In genomic region chr7:95817846-95818245, GRCh38 we compare ENCODE assay signal across 35 cellular contexts. TPM values are rescaled to one million over a fixed set of nuclear protein-coding genes. Genes with fewer than 3 reads are reported as not detected.
"Had no signal": no experiment of that assay in that cellular context is flagged by ENCODE, and none has a peak within 500 bp of the region (broad histone marks: within the 10 kb centered on the region; RNA-seq: fewer than 3 reads in every experiment).

No MANE protein-coding gene starts in this region.

- H3K36me3 Mint-ChIP-seq: activated CD4-positive, alpha-beta memory T cell treated with anti-CD3 and anti-CD28 coated beads for 36 hours; activated CD8-positive, alpha-beta memory T cell treated with anti-CD3 and anti-CD28 coated beads, Interleukin-2, amount 10 ng/mL, durations not matched to agents 7 days and 5 days; activated naive CD4-positive, alpha-beta T cell treated with anti-CD3 and anti-CD28 coated beads, Interleukin-2, amount 50 U/mL, for 24 hours; activated naive CD8-positive, alpha-beta T cell treated with anti-CD3 and anti-CD28 coated beads for 36 hours had no signal

- ATAC-seq: activated CD4-positive, CD25-positive, alpha-beta regulatory T cell treated with anti-CD3 and anti-CD28 coated beads, Interleukin-2, amount 50 U/mL, for 24 hours; activated CD8-positive, alpha-beta memory T cell treated with anti-CD3 and anti-CD28 coated beads, Interleukin-2, amount 10 ng/mL, durations not matched to agents 7 days and 5 days; activated CD8-positive, alpha-beta T cell treated with anti-CD3 and anti-CD28 coated beads, Interleukin-2, amount 10 ng/mL, durations not matched to agents 7 days and 5 days; activated naive CD8-positive, alpha-beta T cell treated with anti-CD3 and anti-CD28 coated beads, Interleukin-2, amount 50 U/mL, for 24 hours; body of pancreas; effector memory CD8-positive, alpha-beta T cell; foreskin keratinocyte; gastrocnemius medialis; heart left ventricle; T-helper 17 cell had no signal

- H3K4me3 ChIP-seq: adrenal gland, body of pancreas, colonic mucosa, gastrocnemius medialis, heart left ventricle had no signal

- H3K27me3 Mint-ChIP-seq: activated B cell treated with CpG ODN at 0.5 μM for 24 hours; activated CD8-positive, alpha-beta memory T cell treated with anti-CD3 and anti-CD28 coated beads, Interleukin-2, amount 10 ng/mL, durations not matched to agents 7 days and 5 days; activated naive CD4-positive, alpha-beta T cell treated with anti-CD3 and anti-CD28 coated beads, Interleukin-2, amount 50 U/mL, for 24 hours; activated naive CD8-positive, alpha-beta T cell treated with anti-CD3 and anti-CD28 coated beads for 36 hours; effector memory CD8-positive, alpha-beta T cell; T-helper 17 cell had no signal

- H3K9me3 Mint-ChIP-seq: activated B cell treated with CpG ODN at 0.5 μM for 24 hours; activated CD4-positive, alpha-beta memory T cell treated with anti-CD3 and anti-CD28 coated beads for 36 hours; activated naive CD4-positive, alpha-beta T cell treated with anti-CD3 and anti-CD28 coated beads for 36 hours; activated naive CD4-positive, alpha-beta T cell treated with anti-CD3 and anti-CD28 coated beads, Interleukin-2, amount 50 U/mL, for 24 hours; activated naive CD8-positive, alpha-beta T cell treated with anti-CD3 and anti-CD28 coated beads for 36 hours; activated naive CD8-positive, alpha-beta T cell treated with anti-CD3 and anti-CD28 coated beads, Interleukin-2, amount 50 U/mL, for 24 hours; activated T-helper 1 cell treated with anti-CD3 and anti-CD28 coated beads, Interleukin-12 subunit alpha, Interleukin-12 subunit beta, Interleukin-2, Interleukin-4 antibody, amounts not matched to agents 30 ng/mL and 10 ng/mL and 1 ng/mL, durations not matched to agents 14 hours and 24 hours and 36 hours; activated T-helper 2 cell treated with anti-CD3 and anti-CD28 coated beads, Interferon-gamma antibody, Interleukin-2, Interleukin-4, amounts not matched to agents 10 μg/mL and 5 μg/mL and 100 μg/mL, durations not matched to agents 14 hours and 24 hours and 36 hours; T-helper 2 cell treated with Interferon-gamma antibody and Interleukin-4, amounts not matched to agents 5 μg/mL and 100 μg/mL, for 36 hours had no signal

- H3K4me3 Mint-ChIP-seq: activated B cell treated with CpG ODN at 0.5 μM for 24 hours; activated CD4-positive, alpha-beta memory T cell treated with anti-CD3 and anti-CD28 coated beads for 36 hours; activated CD8-positive, alpha-beta memory T cell treated with anti-CD3 and anti-CD28 coated beads, Interleukin-2, amount 10 ng/mL, durations not matched to agents 7 days and 5 days; activated CD8-positive, alpha-beta T cell treated with anti-CD3 and anti-CD28 coated beads, Interleukin-2, amount 10 ng/mL, durations not matched to agents 7 days and 5 days; activated naive CD4-positive, alpha-beta T cell treated with anti-CD3 and anti-CD28 coated beads for 36 hours; activated naive CD4-positive, alpha-beta T cell treated with anti-CD3 and anti-CD28 coated beads, Interleukin-2, amount 50 U/mL, for 24 hours; activated naive CD8-positive, alpha-beta T cell treated with anti-CD3 and anti-CD28 coated beads for 36 hours; activated naive CD8-positive, alpha-beta T cell treated with anti-CD3 and anti-CD28 coated beads, Interleukin-2, amount 50 U/mL, for 24 hours; activated T-helper 1 cell treated with anti-CD3 and anti-CD28 coated beads, Interleukin-12 subunit alpha, Interleukin-12 subunit beta, Interleukin-2, Interleukin-4 antibody, amounts not matched to agents 30 ng/mL and 10 ng/mL and 1 ng/mL, durations not matched to agents 14 hours and 24 hours and 36 hours; effector memory CD8-positive, alpha-beta T cell; T-helper 17 cell; T-helper 2 cell treated with Interferon-gamma antibody and Interleukin-4, amounts not matched to agents 5 μg/mL and 100 μg/mL, for 36 hours had no signal

- DNase-seq: activated B cell treated with CpG ODN at 0.5 μM for 24 hours; activated CD4-positive, alpha-beta memory T cell treated with anti-CD3 and anti-CD28 coated beads for 36 hours; activated CD4-positive, alpha-beta T cell treated with anti-CD3 and anti-CD28 coated beads for 48 hours; activated CD4-positive, alpha-beta T cell treated with anti-CD3 and anti-CD28 coated beads, Interleukin-2, amount 50 U/mL, for 1 hour; activated CD8-positive, alpha-beta memory T cell treated with anti-CD3 and anti-CD28 coated beads, Interleukin-2, amount 10 ng/mL, durations not matched to agents 7 days and 5 days; activated CD8-positive, alpha-beta memory T cell treated with anti-CD3 and anti-CD28 coated beads, Interleukin-2, amount 50 U/mL, for 4 hours; activated CD8-positive, alpha-beta T cell treated with anti-CD3 and anti-CD28 coated beads, Interleukin-2, amount 10 ng/mL, durations not matched to agents 7 days and 5 days; activated effector memory CD4-positive, alpha-beta T cell treated with anti-CD3 and anti-CD28 coated beads, Interleukin-2, amount 50 U/mL, for 16 hours; activated naive CD4-positive, alpha-beta T cell treated with anti-CD3 and anti-CD28 coated beads for 36 hours; activated naive CD8-positive, alpha-beta T cell treated with anti-CD3 and anti-CD28 coated beads for 36 hours; activated naive CD8-positive, alpha-beta T cell treated with anti-CD3 and anti-CD28 coated beads, Interleukin-2, amount 50 U/mL, for 24 hours; activated T-cell treated with anti-CD3 and anti-CD28 coated beads, Interleukin-2, amount 50 U/mL, for 1 hour; activated T-cell treated with anti-CD3 and anti-CD28 coated beads, Interleukin-2, amount 50 U/mL, for 48 hours; adrenal gland; amygdala; aorta; body of pancreas; caudate nucleus; colonic mucosa; effector CD4-positive, alpha-beta T cell; effector memory CD8-positive, alpha-beta T cell; foreskin keratinocyte; gastrocnemius medialis; glutamatergic neuron; heart left ventricle; T-helper 1 cell; T-helper 17 cell; T1000; WERI-Rb-1 had no signal

- H3K27ac Mint-ChIP-seq: activated B cell treated with CpG ODN at 0.5 μM for 24 hours; activated CD4-positive, alpha-beta memory T cell treated with anti-CD3 and anti-CD28 coated beads for 36 hours; activated CD8-positive, alpha-beta memory T cell treated with anti-CD3 and anti-CD28 coated beads, Interleukin-2, amount 10 ng/mL, durations not matched to agents 7 days and 5 days; activated CD8-positive, alpha-beta T cell treated with anti-CD3 and anti-CD28 coated beads, Interleukin-2, amount 10 ng/mL, durations not matched to agents 7 days and 5 days; activated naive CD4-positive, alpha-beta T cell treated with anti-CD3 and anti-CD28 coated beads for 36 hours; activated naive CD4-positive, alpha-beta T cell treated with anti-CD3 and anti-CD28 coated beads, Interleukin-2, amount 50 U/mL, for 24 hours; activated naive CD8-positive, alpha-beta T cell treated with anti-CD3 and anti-CD28 coated beads for 36 hours; activated naive CD8-positive, alpha-beta T cell treated with anti-CD3 and anti-CD28 coated beads, Interleukin-2, amount 50 U/mL, for 24 hours; activated T-helper 1 cell treated with anti-CD3 and anti-CD28 coated beads, Interleukin-12 subunit alpha, Interleukin-12 subunit beta, Interleukin-2, Interleukin-4 antibody, amounts not matched to agents 30 ng/mL and 10 ng/mL and 1 ng/mL, durations not matched to agents 14 hours and 24 hours and 36 hours; activated T-helper 2 cell treated with anti-CD3 and anti-CD28 coated beads, Interferon-gamma antibody, Interleukin-2, Interleukin-4, amounts not matched to agents 10 μg/mL and 5 μg/mL and 100 μg/mL, durations not matched to agents 14 hours and 24 hours and 36 hours; effector memory CD8-positive, alpha-beta T cell; T-helper 17 cell; T-helper 2 cell treated with Interferon-gamma antibody and Interleukin-4, amounts not matched to agents 5 μg/mL and 100 μg/mL, for 36 hours had no signal

- H3K4me1 Mint-ChIP-seq: activated B cell treated with CpG ODN at 0.5 μM for 24 hours; activated CD8-positive, alpha-beta memory T cell treated with anti-CD3 and anti-CD28 coated beads, Interleukin-2, amount 10 ng/mL, durations not matched to agents 7 days and 5 days; activated naive CD4-positive, alpha-beta T cell treated with anti-CD3 and anti-CD28 coated beads, Interleukin-2, amount 50 U/mL, for 24 hours; activated naive CD8-positive, alpha-beta T cell treated with anti-CD3 and anti-CD28 coated beads for 36 hours; activated naive CD8-positive, alpha-beta T cell treated with anti-CD3 and anti-CD28 coated beads, Interleukin-2, amount 50 U/mL, for 24 hours; T-helper 17 cell had no signal

RNA-seq across cellular contexts. Expression of gene DYNC1I1, which starts 45.5 kb away (rescaled TPM):
- total RNA-seq: activated B cell treated with CpG ODN at 0.5 μM for 24 hours; activated CD4-positive, alpha-beta memory T cell treated with anti-CD3 and anti-CD28 coated beads for 36 hours; activated CD8-positive, alpha-beta memory T cell treated with anti-CD3 and anti-CD28 coated beads for 36 hours; activated CD8-positive, alpha-beta memory T cell treated with anti-CD3 and anti-CD28 coated beads, Interleukin-2, amount 10 ng/mL, durations not matched to agents 7 days and 5 days; activated CD8-positive, alpha-beta T cell treated with anti-CD3 and anti-CD28 coated beads, Interleukin-2, amount 10 ng/mL, durations not matched to agents 7 days and 5 days; activated naive CD4-positive, alpha-beta T cell treated with anti-CD3 and anti-CD28 coated beads for 36 hours; activated T-helper 1 cell treated with anti-CD3 and anti-CD28 coated beads, Interleukin-12 subunit alpha, Interleukin-12 subunit beta, Interleukin-2, Interleukin-4 antibody, amounts not matched to agents 30 ng/mL and 10 ng/mL and 1 ng/mL, durations not matched to agents 14 hours and 24 hours and 36 hours; activated T-helper 2 cell treated with anti-CD3 and anti-CD28 coated beads, Interferon-gamma antibody, Interleukin-2, Interleukin-4, amounts not matched to agents 10 μg/mL and 5 μg/mL and 100 μg/mL, durations not matched to agents 14 hours and 24 hours and 36 hours had no signal
